Comparison of ENCODE assay signal across 20 cellular contexts in the genomic region with DNA sequence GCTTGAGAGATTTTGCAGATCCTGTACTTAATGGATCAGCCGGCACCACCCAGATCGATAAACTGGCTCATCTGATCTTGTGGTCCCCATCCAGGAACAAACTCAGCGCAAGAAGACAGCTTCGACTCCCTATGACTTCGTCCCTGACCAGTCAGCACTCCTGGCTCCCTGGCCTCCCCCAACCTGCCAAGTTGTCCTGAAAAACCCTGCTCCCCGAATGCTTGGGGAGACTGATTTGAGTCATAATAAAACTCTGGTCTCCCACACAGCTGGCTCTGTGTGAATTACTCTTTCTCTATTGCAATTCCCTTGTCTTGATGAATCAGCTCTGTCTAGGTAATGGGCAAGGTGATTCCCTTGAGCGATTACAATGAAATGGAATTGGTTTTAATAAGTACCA. TPM values are rescaled to one million over a fixed set of nuclear protein-coding genes. Genes with fewer than 3 reads are reported as not detected.
DNase-seq lines count a peak whose midpoint lies in the region; ATAC-seq, FAIRE-seq and TF ChIP-seq lines count a peak whose summit lies in the region.
"Had no signal": no experiment of that assay in that cellular context is flagged by ENCODE, and none has a peak within 500 bp of the region (broad histone marks: within the 10 kb centered on the region; RNA-seq: fewer than 3 reads in every experiment).

No MANE protein-coding gene starts in this region.

- TF ChIP-seq EP300 in GM12878 (IDR thresholded peaks at IDR 0.05; ENCODE audit: borderline replicate concordance in 1 of 2, control insufficient read depth in 1 of 2, low read depth in 2 of 2, low read length in 2 of 2) = no peak

- H3K4me1 ChIP-seq in GM12878 (ENCODE audit: control insufficient read depth, insufficient read depth, low read length) (peaks cover 20% of the 10 kb centered on the region), urinary bladder (ENCODE audit: insufficient read depth) (no peaks in the 10 kb centered on the region)

- no peaks in the 10 kb centered on the region for H3K9me3 ChIP-seq in WERI-Rb-1 (ENCODE audit: severe bottlenecking)
- H3K9me3 ChIP-seq in GM12878 (replicated peaks; ENCODE audit: control insufficient read depth, insufficient read depth, low read length) = no peaks in the 10 kb centered on the region; the same call in 2 of the 3 replicates
- H3K9me3 ChIP-seq: gastrocnemius medialis had no signal

- TF ChIP-seq RAD21 in GM12878 (IDR thresholded peaks at IDR 0.05; ENCODE audit: insufficient read depth, low read depth, low read length) = no peak

- no peak for FAIRE-seq in GM12878 (lab: Jason Lieb, UNC)
- FAIRE-seq: bronchial epithelial cell, H1, K562 had no signal

- RAD21 ChIA-PET in GM12878 (lab: Charles Lee; ENCODE audit: unreplicated experiment) = interaction anchor here (0.8 to 8.3 kb wide), 3 partner anchors 13 to 123 kb away, joined by 3 to 141 read pairs (median 4); a partner anchor contains a TSS

- DNase-seq in stimulated activated CD4-positive, alpha-beta T cell treated with anti-CD3 and anti-CD28 coated beads, Interleukin-1b, Interleukin-23, amount 100 ng/mL, for 48 hours = peak; percentile 23
- DNase-seq in stimulated activated CD4-positive, alpha-beta T cell treated with anti-CD3 and anti-CD28 coated beads, Interleukin-4, amount 100 ng/mL, for 1 hour = no peak
- peak; percentile 59 for DNase-seq in WERI-Rb-1
- DNase-seq in GM12878 (ENCODE audit: low read depth, low spot score) = no peak
- DNase-seq in T1000 (lab: John Stamatoyannopoulos, UW) = no peak
- DNase-seq: erythroblast, gastrocnemius medialis, midbrain, NCI-H1048, NCI-H2107, NCI-H69, PC-9 had no signal

- SMC1A ChIA-PET in GM12878 (lab: Charles Lee; ENCODE audit: uncharacterized antibody, unreplicated experiment) = interaction anchor here (1.0 to 18.2 kb wide), 2 partner anchors 11 to 123 kb away, joined by 3 to 420 read pairs; a partner anchor contains a TSS

- no peaks in the 10 kb centered on the region for H4K20me1 ChIP-seq in GM12878 (ENCODE audit: control insufficient read depth, insufficient read depth)

- TF ChIP-seq POLR2A in GM12878 (IDR thresholded peaks at IDR 0.05; ENCODE audit: low read depth, low read length) = no peak

- in situ Hi-C loops in GM12878 (cut with MboI) = loop anchor here (10.0 kb wide), 1 partner anchor 1117 kb away; a partner anchor contains a TSS

- ATAC-seq in GM12878 (no peak), HG03565 (IDR thresholded peaks at IDR 0.05; ENCODE audit: unreplicated experiment) (no peak), HG02763 (IDR thresholded peaks at IDR 0.05; ENCODE audit: unreplicated experiment) (no peak)
- ATAC-seq: gastrocnemius medialis, K562 had no signal

- no peaks in the 10 kb centered on the region for H3K36me3 ChIP-seq in WERI-Rb-1
- no peaks in the 10 kb centered on the region for H3K36me3 ChIP-seq in GM12878 (ENCODE audit: control insufficient read depth in 2 of 2, insufficient read depth in 2 of 2, low read length in 1 of 2)
- H3K36me3 ChIP-seq in urinary bladder (ENCODE audit: insufficient read depth) = no peaks in the 10 kb centered on the region
- H3K36me3 ChIP-seq: gastrocnemius medialis had no signal

- H3K27ac ChIP-seq in WERI-Rb-1 (no peak overlapping the region), GM12878 (ENCODE audit: control insufficient read depth, insufficient read depth) (no peak overlapping the region), urinary bladder (ENCODE audit: low read depth) (no peak overlapping the region)
- H3K27ac ChIP-seq: gastrocnemius medialis, PC-9, SK-N-MC had no signal

- TF ChIP-seq CTCF in WERI-Rb-1 (IDR thresholded peaks at IDR 0.05; ENCODE audit: low read depth, low read length) (no peak), GM12878 (IDR thresholded peaks at IDR 0.05 in 2 of 3, conservative IDR thresholded peaks at IDR 0.05 in 1 of 3; ENCODE audit: control insufficient read depth in 2 of 3, extremely low read depth in 1 of 3, insufficient read depth in 1 of 3, low read depth in 3 of 3, low read length in 3 of 3) (no peak)

- 68% methylated on average over 7 of the region's 7 CpGs for WGBS in GM12878 (ENCODE audit: insufficient coverage, insufficient replicate concordance, low lambda C conversion rate, missing lambda C conversion rate)
- WGBS in urinary bladder = 76% methylated on average over 7 of the region's 7 CpGs

- no peak overlapping the region for H2AFZ ChIP-seq in GM12878 (ENCODE audit: control insufficient read depth, low read depth, low read length)
- H2AFZ ChIP-seq: PC-9 had no signal

- CTCF ChIA-PET in GM12878 (lab: Yijun Ruan, JAX) = interaction anchor here (0.7 to 15.6 kb wide), 5 partner anchors 9 to 211 kb away, joined by 3 to 728 read pairs (median 4); no protein-coding TSS in a partner anchor

- H3K79me2 ChIP-seq in GM12878 (ENCODE audit: control insufficient read depth, insufficient read depth, low read length) = peaks cover 65% of the 10 kb centered on the region

- H3K4me2 ChIP-seq in GM12878 (ENCODE audit: control insufficient read depth, insufficient read depth) = peak overlapping the region; percentile 90
- H3K4me2 ChIP-seq: PC-9 had no signal

- H3K27me3 ChIP-seq in WERI-Rb-1 (ENCODE audit: insufficient read depth, low read depth, severe bottlenecking) (no peaks in the 10 kb centered on the region), GM12878 (replicated peaks in 1 of 2; ENCODE audit: control insufficient read depth in 2 of 2, insufficient read depth in 2 of 2, low read length in 1 of 2) (no peaks in the 10 kb centered on the region)
- H3K27me3 ChIP-seq: gastrocnemius medialis had no signal

- POLR2A ChIA-PET in GM12878 (lab: Charles Lee) = interaction anchor here (0.6 to 0.8 kb wide), 3 partner anchors 11 to 75 kb away, joined by 3 to 4 read pairs (median 3); no protein-coding TSS in a partner anchor

- no peak overlapping the region for H3K9ac ChIP-seq in GM12878 (ENCODE audit: control insufficient read depth, insufficient read depth, low read length)

- no TSS peak for BruUV-seq in GM12878 (replicated peaks; lab: Mats Ljungman, UMichigan)

- H3K4me3 ChIP-seq in WERI-Rb-1 (ENCODE audit: low read depth, low read length) (no peak overlapping the region), GM12878 (peak overlapping the region; percentile 71), urinary bladder (ENCODE audit: low read depth, low read length) (peak overlapping the region; percentile 10)
- H3K4me3 ChIP-seq: gastrocnemius medialis, K562, PC-9, SK-N-MC had no signal

- intact Hi-C loops in GM12878 (cut with micrococcal nuclease; ENCODE audit: unreplicated experiment) = loop anchor here (10.0 kb wide), 3 partner anchors 507 to 1047 kb away; a partner anchor contains a TSS

RNA-seq across cellular contexts. Expression of a gene that starts 29.5 kb away (rescaled TPM):
- 3.2 and 3.5 TPM in 2 replicates for total RNA-seq in GM12878 (2013; cell fraction: nucleolus; rRNA removed)
- total RNA-seq in GM12878 (2014; rRNA removed) = 0.06 and 0.16 TPM in 2 replicates
- 0.05 and 0.09 TPM in 2 replicates for total RNA-seq in GM12878 (2014; rRNA removed; fragmentation: Illumina TruSeq; extraction: Trizol)
- total RNA-seq in GM12878 (2021) = not detected in 2 replicates
- not detected for polyA plus RNA-seq in GM12878 (2011; ENCODE audit: low read depth)
- polyA plus RNA-seq in GM12878 (2011; rRNA removed) = 0.08 and 0.10 TPM in 2 replicates
- polyA plus RNA-seq in GM12878 (2011; cell fraction: cytosol; rRNA removed) = 0.23 and 0.30 TPM in 2 replicates
- polyA plus RNA-seq in GM12878 (2011; cell fraction: nucleus; rRNA removed) = 0.18 and 0.25 TPM in 2 replicates
- 0.03 TPM in 1 of 2 replicates, not detected in the other for polyA plus RNA-seq in GM12878 (2012)
- polyA plus RNA-seq in GM12878 (2014; fragmentation: Illumina TruSeq; extraction: Trizol) = 0.01 and 0.10 TPM in 2 replicates
- not detected for polyA plus RNA-seq in GM12878 (2014; fragmentation: Nextera tagmentation; extraction: Ambion mirVana)
- not detected in 2 replicates for polyA plus RNA-seq in GM12878 (2014; rRNA removed)
- polyA plus RNA-seq in GM12878 (2016; fragmentation: Nextera tagmentation; extraction: Ambion mirVana) = not detected
- polyA minus RNA-seq in GM12878 (2011; rRNA and poly(A)+ RNA removed) = 1.8 and 3.2 TPM in 2 replicates
- polyA minus RNA-seq in GM12878 (2011; cell fraction: cytosol; rRNA and poly(A)+ RNA removed) = not detected in 2 replicates
- 1.8 and 2.1 TPM in 2 replicates for polyA minus RNA-seq in GM12878 (2011; cell fraction: nucleus; rRNA and poly(A)+ RNA removed)
- total RNA-seq in urinary bladder = 0.26 TPM
- 0.03 TPM for polyA plus RNA-seq in urinary bladder
- total RNA-seq: gastrocnemius medialis had no signal

RNA-seq across cellular contexts. Expression of a gene that starts 40.6 kb away (rescaled TPM):
- not detected in 2 replicates for total RNA-seq in GM12878 (2013; cell fraction: nucleolus; rRNA removed)
- total RNA-seq in GM12878 (2014; rRNA removed) (not detected in 2 replicates), GM12878 (2014; rRNA removed; fragmentation: Illumina TruSeq; extraction: Trizol) (not detected in 2 replicates), GM12878 (2021) (not detected in 2 replicates), urinary bladder (not detected)
- polyA plus RNA-seq in GM12878 (2011; ENCODE audit: low read depth) = not detected
- polyA plus RNA-seq in GM12878 (2011; rRNA removed) (not detected in 2 replicates), GM12878 (2014; fragmentation: Illumina TruSeq; extraction: Trizol) (not detected in 2 replicates), GM12878 (2014; fragmentation: Nextera tagmentation; extraction: Ambion mirVana) (not detected), GM12878 (2014; rRNA removed) (not detected in 2 replicates), GM12878 (2016; fragmentation: Nextera tagmentation; extraction: Ambion mirVana) (not detected), urinary bladder (not detected)
- polyA plus RNA-seq in GM12878 (2011; cell fraction: cytosol; rRNA removed) = not detected in 2 replicates
- polyA plus RNA-seq in GM12878 (2011; cell fraction: nucleus; rRNA removed) = not detected in 2 replicates
- polyA plus RNA-seq in GM12878 (2012) = not detected in 2 replicates
- polyA minus RNA-seq in GM12878 (2011; rRNA and poly(A)+ RNA removed) = not detected in 2 replicates
- not detected in 2 replicates for polyA minus RNA-seq in GM12878 (2011; cell fraction: cytosol; rRNA and poly(A)+ RNA removed)
- not detected in 2 replicates for polyA minus RNA-seq in GM12878 (2011; cell fraction: nucleus; rRNA and poly(A)+ RNA removed)
- total RNA-seq: bronchial epithelial cell, gastrocnemius medialis, H1, K562, PC-9, temporal lobe had no signal
- polyA plus RNA-seq: H1 had no signal

RNA-seq across cellular contexts. Expression of a gene that starts 57.2 kb away (rescaled TPM):
- total RNA-seq in GM12878 (2013; cell fraction: nucleolus; rRNA removed) = 7.3 and 9.5 TPM in 2 replicates
- 0.05 and 0.17 TPM in 2 replicates for total RNA-seq in GM12878 (2014; rRNA removed)
- 0.04 and 0.05 TPM in 2 replicates for total RNA-seq in GM12878 (2014; rRNA removed; fragmentation: Illumina TruSeq; extraction: Trizol)
- not detected in 2 replicates for total RNA-seq in GM12878 (2021)
- not detected for polyA plus RNA-seq in GM12878 (2011; ENCODE audit: low read depth)
- polyA plus RNA-seq in GM12878 (2011; rRNA removed) = 0.03 TPM in 1 of 2 replicates, not detected in the other
- not detected in 2 replicates for polyA plus RNA-seq in GM12878 (2011; cell fraction: cytosol; rRNA removed)
- 0.19 and 0.39 TPM in 2 replicates for polyA plus RNA-seq in GM12878 (2011; cell fraction: nucleus; rRNA removed)
- not detected in 2 replicates for polyA plus RNA-seq in GM12878 (2012)
- polyA plus RNA-seq in GM12878 (2014; fragmentation: Illumina TruSeq; extraction: Trizol) = not detected in 2 replicates
- not detected for polyA plus RNA-seq in GM12878 (2014; fragmentation: Nextera tagmentation; extraction: Ambion mirVana)
- not detected in 2 replicates for polyA plus RNA-seq in GM12878 (2014; rRNA removed)
- not detected for polyA plus RNA-seq in GM12878 (2016; fragmentation: Nextera tagmentation; extraction: Ambion mirVana)
- polyA minus RNA-seq in GM12878 (2011; rRNA and poly(A)+ RNA removed) = 1.9 and 2.3 TPM in 2 replicates
- not detected in 2 replicates for polyA minus RNA-seq in GM12878 (2011; cell fraction: cytosol; rRNA and poly(A)+ RNA removed)
- 1.5 and 3.5 TPM in 2 replicates for polyA minus RNA-seq in GM12878 (2011; cell fraction: nucleus; rRNA and poly(A)+ RNA removed)
- 0.85 TPM for total RNA-seq in urinary bladder
- polyA plus RNA-seq in urinary bladder = not detected

RNA-seq across cellular contexts. Expression of a gene that starts 59.1 kb away (rescaled TPM):
- total RNA-seq in GM12878 (2013; cell fraction: nucleolus; rRNA removed) = 35.2 and 38.1 TPM in 2 replicates
- 82.9 and 83.8 TPM in 2 replicates for total RNA-seq in GM12878 (2014; rRNA removed)
- 55.1 and 63.3 TPM in 2 replicates for total RNA-seq in GM12878 (2014; rRNA removed; fragmentation: Illumina TruSeq; extraction: Trizol)
- 85.8 and 91.7 TPM in 2 replicates for total RNA-seq in GM12878 (2021)
- 31.4 TPM for polyA plus RNA-seq in GM12878 (2011; ENCODE audit: low read depth)
- 70.3 and 97.9 TPM in 2 replicates for polyA plus RNA-seq in GM12878 (2011; rRNA removed)
- polyA plus RNA-seq in GM12878 (2011; cell fraction: cytosol; rRNA removed) = 67.2 and 75.4 TPM in 2 replicates
- 42.4 and 59.5 TPM in 2 replicates for polyA plus RNA-seq in GM12878 (2011; cell fraction: nucleus; rRNA removed)
- polyA plus RNA-seq in GM12878 (2012) = 58.8 and 64.2 TPM in 2 replicates
- 35.2 and 60.3 TPM in 2 replicates for polyA plus RNA-seq in GM12878 (2014; fragmentation: Illumina TruSeq; extraction: Trizol)
- 100 to 1,000 TPM; 170 to 171 TPM for polyA plus RNA-seq in GM12878 (2014; fragmentation: Nextera tagmentation; extraction: Ambion mirVana)
- polyA plus RNA-seq in GM12878 (2014; rRNA removed) = 80.6 and 83.5 TPM in 2 replicates
- 100 to 1,000 TPM; 122 to 134 TPM for polyA plus RNA-seq in GM12878 (2016; fragmentation: Nextera tagmentation; extraction: Ambion mirVana)
- polyA minus RNA-seq in GM12878 (2011; rRNA and poly(A)+ RNA removed) = 47.5 and 64.9 TPM in 2 replicates
- 26.2 and 33.4 TPM in 2 replicates for polyA minus RNA-seq in GM12878 (2011; cell fraction: cytosol; rRNA and poly(A)+ RNA removed)
- polyA minus RNA-seq in GM12878 (2011; cell fraction: nucleus; rRNA and poly(A)+ RNA removed) = 41.6 and 57.0 TPM in 2 replicates
- total RNA-seq in urinary bladder = 29.9 TPM
- polyA plus RNA-seq in urinary bladder = 34.3 TPM

Comparison
In these comparisons a context has a peak if more than half of its experiments do, and no peak if none do; other contexts are left out.
1. DNase-seq: peak in stimulated activated CD4-positive, alpha-beta T cell treated with anti-CD3 and anti-CD28 coated beads, Interleukin-1b, Interleukin-23, amount 100 ng/mL, for 48 hours (single experiment) and WERI-Rb-1 (single experiment); none in stimulated activated CD4-positive, alpha-beta T cell treated with anti-CD3 and anti-CD28 coated beads, Interleukin-4, amount 100 ng/mL, for 1 hour (single experiment), GM12878 (single experiment) and T1000 (single experiment).